Comparison of ENCODE assay signal across 9 cellular contexts in the genomic region with DNA sequence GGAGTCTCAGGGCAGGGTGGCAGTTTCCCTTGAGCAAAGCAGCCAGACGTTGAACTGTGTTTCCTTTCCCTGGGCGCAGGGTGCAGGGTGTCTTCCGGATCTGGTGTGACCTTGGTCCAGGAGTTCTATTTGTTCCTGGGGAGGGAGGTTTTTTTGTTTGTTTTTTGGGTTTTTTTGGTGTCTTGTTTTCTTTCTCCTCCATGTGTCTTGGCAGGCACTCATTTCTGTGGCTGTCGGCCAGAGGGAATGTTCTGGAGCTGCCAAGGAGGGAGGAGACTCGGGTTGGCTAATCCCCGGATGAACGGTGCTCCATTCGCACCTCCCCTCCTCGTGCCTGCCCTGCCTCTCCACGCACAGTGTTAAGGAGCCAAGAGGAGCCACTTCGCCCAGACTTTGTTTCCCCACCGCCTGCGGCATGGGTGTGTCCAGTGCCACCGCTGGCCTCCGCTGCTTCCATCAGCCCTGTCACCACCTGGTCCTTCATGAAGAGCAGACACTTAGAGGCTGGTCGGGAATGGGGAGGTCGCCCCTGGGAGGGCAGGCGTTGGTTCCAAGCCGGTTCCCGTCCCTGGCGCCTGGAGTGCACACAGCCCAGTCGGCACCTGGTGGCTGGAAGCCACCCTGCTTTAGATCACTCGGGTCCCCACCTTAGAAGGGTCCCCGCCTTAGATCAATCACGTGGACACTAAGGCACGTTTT. TPM values are rescaled to one million over a fixed set of nuclear protein-coding genes. Genes with fewer than 3 reads are reported as not detected.
DNase-seq lines count a peak whose midpoint lies in the region; ATAC-seq and TF ChIP-seq lines count a peak whose summit lies in the region.
"Had no signal": no experiment of that assay in that cellular context is flagged by ENCODE, and none has a peak within 500 bp of the region (broad histone marks: within the 10 kb centered on the region; RNA-seq: fewer than 3 reads in every experiment).

No MANE protein-coding gene starts in this region.

- peaks cover 40% of the 10 kb centered on the region for H3K79me1 ChIP-seq in mesenchymal stem cell (replicated peaks; ENCODE audit: low read length, poor library complexity, severe bottlenecking)

- H3K27me3 ChIP-seq in endodermal cell (ENCODE audit: control insufficient read depth, insufficient read depth, low read length, poor library complexity, severe bottlenecking) (no peaks in the 10 kb centered on the region), mesenchymal stem cell (ENCODE audit: control insufficient read depth in 1 of 2, insufficient read depth in 1 of 2, low read length in 2 of 2) (no peaks in the 10 kb centered on the region), tibial artery (no peaks in the 10 kb centered on the region)
- no peaks in the 10 kb centered on the region for H3K27me3 ChIP-seq in CD8-positive, alpha-beta memory T cell (ENCODE audit: insufficient read depth, low read length, poor library complexity, severe bottlenecking)

- H2BK120ac ChIP-seq in mesenchymal stem cell (ENCODE audit: low read depth, low read length): no peak overlapping the region

- H4K91ac ChIP-seq in mesenchymal stem cell (ENCODE audit: low read length): no peak overlapping the region

- 95 to 96% methylated on average over 21 to 26 of the region's 26 CpGs for WGBS in endodermal cell (ENCODE audit: insufficient coverage in 1 of 2, insufficient read length in 1 of 2), 2 experiments
- whole genome bisulfite sequencing in mesenchymal stem cell: 96% methylated on average over 26 of the region's 26 CpGs

- H3K9me3 Mint-ChIP-seq in endodermal cell: no peaks in the 10 kb centered on the region
- H3K9me3 Mint-ChIP-seq in CD8-positive, alpha-beta memory T cell: no peaks in the 10 kb centered on the region

- H3K9me3 ChIP-seq in endodermal cell (ENCODE audit: control insufficient read depth, low read length) (no peaks in the 10 kb centered on the region), mesenchymal stem cell (ENCODE audit: control insufficient read depth, low read length) (no peaks in the 10 kb centered on the region), tibial artery (no peaks in the 10 kb centered on the region)
- H3K9me3 ChIP-seq in CD8-positive, alpha-beta memory T cell (ENCODE audit: low read length): no peaks in the 10 kb centered on the region

- no peaks in the 10 kb centered on the region for H3K27me3 Mint-ChIP-seq in endodermal cell (ENCODE audit: insufficient read depth)
- H3K27me3 Mint-ChIP-seq in CD8-positive, alpha-beta memory T cell: no peaks in the 10 kb centered on the region

- peaks cover 45% of the 10 kb centered on the region for H3K36me3 ChIP-seq in endodermal cell (ENCODE audit: control insufficient read depth, insufficient read depth, low read length)
- peaks cover 22 to 59% of the 10 kb centered on the region in 2 experiments for H3K36me3 ChIP-seq in mesenchymal stem cell (ENCODE audit: control insufficient read depth in 1 of 2, insufficient read depth in 2 of 2, low read depth in 1 of 2, low read length in 2 of 2)
- H3K36me3 ChIP-seq in tibial artery: peaks cover 15 to 37% (median 22%) of the 10 kb centered on the region in 3 donors
- H3K36me3 ChIP-seq in CD8-positive, alpha-beta memory T cell (ENCODE audit: insufficient read depth, low read length): peaks cover 8% of the 10 kb centered on the region

- H4K8ac ChIP-seq in mesenchymal stem cell (ENCODE audit: low read length): no peak overlapping the region

- DNase-seq in NCI-H446 treated with DMSO at 0.1 percent for 48 hours (lab: John Stamatoyannopoulos, UW) (peak; percentile 29), endodermal cell (peak; percentile 38), mesenchymal stem cell (no peak), tibial artery (peak; percentile 89 to 97), AML-193 (lab: John Stamatoyannopoulos, UW) (no peak)
- no peak for DNase-seq in CD8-positive, alpha-beta memory T cell
- DNase-seq: MM.1S had no signal

- peaks cover 36% of the 10 kb centered on the region for H3K36me3 Mint-ChIP-seq in endodermal cell (ENCODE audit: low read depth)
- peaks cover 0 to 44% (median 9%) of the 10 kb centered on the region in 3 donors for H3K36me3 Mint-ChIP-seq in CD8-positive, alpha-beta memory T cell

- H3K4me3 ChIP-seq in endodermal cell (ENCODE audit: low read length) (no peak overlapping the region), mesenchymal stem cell (ENCODE audit: insufficient read depth in 1 of 2, low read depth in 1 of 2, low read length in 2 of 2) (no peak overlapping the region), tibial artery (no peak overlapping the region)
- H3K4me3 ChIP-seq in CD8-positive, alpha-beta memory T cell (ENCODE audit: low read length): no peak overlapping the region

- H3K4me1 ChIP-seq in endodermal cell (ENCODE audit: control insufficient read depth, insufficient read depth, low read length): no peaks in the 10 kb centered on the region
- H3K4me1 ChIP-seq in mesenchymal stem cell (ENCODE audit: control insufficient read depth, insufficient read depth, low read depth, low read length): peaks cover 38% of the 10 kb centered on the region
- H3K4me1 ChIP-seq in tibial artery: peaks cover 25 to 100% (median 92%) of the 10 kb centered on the region in 4 donors
- peaks cover 24% of the 10 kb centered on the region for H3K4me1 ChIP-seq in CD8-positive, alpha-beta memory T cell (ENCODE audit: insufficient read depth, low read length)

- H3K9ac ChIP-seq in endodermal cell (ENCODE audit: extremely low read depth, low read length, poor library complexity, severe bottlenecking) (no peak overlapping the region), mesenchymal stem cell (ENCODE audit: low read length) (peak overlapping the region; percentile 84)

- H3K23ac ChIP-seq in mesenchymal stem cell (ENCODE audit: low read length in 2 of 2): no peak overlapping the region

- intact Hi-C loops in tibial artery (cut with DNase I; ENCODE audit: low total_unique reads): no loop called here

- POLR2A ChIA-PET in CD8-positive, alpha-beta memory T cell (lab: Charles Lee): interaction anchor here (0.6 kb wide), 1 partner anchor 80 kb away, joined by 4 read pairs; no protein-coding TSS in a partner anchor

- no peak overlapping the region for H3K14ac ChIP-seq in mesenchymal stem cell (ENCODE audit: low read length in 2 of 2)

- H3K4ac ChIP-seq in mesenchymal stem cell (ENCODE audit: low read depth in 1 of 2, low read length in 2 of 2): no peak overlapping the region

- peaks cover 20% of the 10 kb centered on the region for H3K4me1 Mint-ChIP-seq in endodermal cell
- H3K4me1 Mint-ChIP-seq in CD8-positive, alpha-beta memory T cell: peaks cover 11 to 29% (median 18%) of the 10 kb centered on the region in 3 donors

- no peak overlapping the region for H3K4me3 Mint-ChIP-seq in endodermal cell
- no peak overlapping the region for H3K4me3 Mint-ChIP-seq in CD8-positive, alpha-beta memory T cell

- no peak overlapping the region for H3K18ac ChIP-seq in mesenchymal stem cell (ENCODE audit: low read depth in 1 of 2, low read length in 2 of 2)

- H3K27ac Mint-ChIP-seq in endodermal cell: no peak overlapping the region
- peak overlapping the region in 2 of 8 donors; percentile 11 to 77 for H3K27ac Mint-ChIP-seq in CD8-positive, alpha-beta memory T cell

- ATAC-seq in HG02852 (IDR thresholded peaks at IDR 0.05; ENCODE audit: unreplicated experiment): no peak
- ATAC-seq: activated CD4-positive, CD25-positive, alpha-beta regulatory T cell treated with anti-CD3 and anti-CD28 coated beads, Interleukin-2, amount 50 U/mL, for 24 hours had no signal

- CTCF ChIA-PET in CD8-positive, alpha-beta memory T cell (lab: Charles Lee): interaction anchor here (1.5 kb wide), 1 partner anchor 11 kb away, joined by 3 read pairs; no protein-coding TSS in a partner anchor

- no peak overlapping the region for H3K4me2 ChIP-seq in mesenchymal stem cell (ENCODE audit: low read length, poor library complexity, severe bottlenecking)

- TF ChIP-seq CTCF in endodermal cell (conservative IDR thresholded peaks at IDR 0.05) (no peak), tibial artery (IDR thresholded peaks at IDR 0.05) (no peak)

- H2BK12ac ChIP-seq in mesenchymal stem cell (ENCODE audit: low read length in 2 of 2): no peak overlapping the region

- no peak overlapping the region for H2BK5ac ChIP-seq in mesenchymal stem cell (ENCODE audit: low read depth, low read length, poor library complexity, severe bottlenecking)

- no peak overlapping the region for H3K27ac ChIP-seq in endodermal cell (ENCODE audit: low read depth, low read length)
- no peak overlapping the region for H3K27ac ChIP-seq in mesenchymal stem cell (ENCODE audit: low read length, poor library complexity, severe bottlenecking)
- H3K27ac ChIP-seq in tibial artery: peak overlapping the region; percentile 95 to 98
- H3K27ac ChIP-seq in CD8-positive, alpha-beta memory T cell (ENCODE audit: low read depth, low read length): no peak overlapping the region

- no peak overlapping the region for H2BK15ac ChIP-seq in mesenchymal stem cell (ENCODE audit: low read depth, poor library complexity, severe bottlenecking)

- no peak overlapping the region for H2AFZ ChIP-seq in mesenchymal stem cell (ENCODE audit: low read depth, low read length)

- no peak overlapping the region for H2AK5ac ChIP-seq in mesenchymal stem cell (ENCODE audit: low read length, severe bottlenecking)

RNA-seq across cellular contexts. Expression of gene PHYHD1, which starts 3.5 kb away (rescaled TPM):
- total RNA-seq in endodermal cell: 10 to 100 TPM; 15.2 to 18.0 TPM
- polyA plus RNA-seq in endodermal cell (2013, experiment 1 of 2): 6.4 TPM
- polyA plus RNA-seq in endodermal cell (2013, experiment 2 of 2): 4.7 TPM
- 24.3 TPM for polyA plus RNA-seq in mesenchymal stem cell (2013, experiment 1 of 2)
- 25.0 TPM for polyA plus RNA-seq in mesenchymal stem cell (2013, experiment 2 of 2)
- total RNA-seq in CD8-positive, alpha-beta memory T cell: under 1 TPM in 1 of 2 experiments, not detected in 1; 0.20 TPM
- 0.64 TPM for polyA plus RNA-seq in CD8-positive, alpha-beta memory T cell

RNA-seq across cellular contexts. Expression of gene DOLK, which starts 30.1 kb away (rescaled TPM):
- total RNA-seq in endodermal cell: 10 to 100 TPM; 18.0 to 19.8 TPM
- polyA plus RNA-seq in endodermal cell (2013, experiment 1 of 2): 14.3 TPM
- polyA plus RNA-seq in endodermal cell (2013, experiment 2 of 2): 13.4 TPM
- polyA plus RNA-seq in mesenchymal stem cell (2013, experiment 1 of 2): 31.1 TPM
- 31.0 TPM for polyA plus RNA-seq in mesenchymal stem cell (2013, experiment 2 of 2)
- 10 to 100 TPM; 15.3 to 17.1 TPM for total RNA-seq in CD8-positive, alpha-beta memory T cell
- polyA plus RNA-seq in CD8-positive, alpha-beta memory T cell: 6.8 TPM

RNA-seq across cellular contexts. Expression of gene NUP188, which starts 30.2 kb away (rescaled TPM):
- 10 to 100 TPM; 89.8 to 94.8 TPM for total RNA-seq in endodermal cell
- 59.2 TPM for polyA plus RNA-seq in endodermal cell (2013, experiment 1 of 2)
- polyA plus RNA-seq in endodermal cell (2013, experiment 2 of 2): 49.7 TPM
- polyA plus RNA-seq in mesenchymal stem cell (2013, experiment 1 of 2): 14.9 TPM
- polyA plus RNA-seq in mesenchymal stem cell (2013, experiment 2 of 2): 14.6 TPM
- total RNA-seq in CD8-positive, alpha-beta memory T cell: 100 to 1,000 TPM; 144 to 150 TPM
- 41.3 TPM for polyA plus RNA-seq in CD8-positive, alpha-beta memory T cell

RNA-seq across cellular contexts. Expression of gene LRRC8A, which starts 35.4 kb away (rescaled TPM):
- total RNA-seq in endodermal cell: 10 to 100 TPM; 54.6 to 58.7 TPM
- 32.7 TPM for polyA plus RNA-seq in endodermal cell (2013, experiment 1 of 2)
- 34.9 TPM for polyA plus RNA-seq in endodermal cell (2013, experiment 2 of 2)
- polyA plus RNA-seq in mesenchymal stem cell (2013, experiment 1 of 2): 45.4 TPM
- polyA plus RNA-seq in mesenchymal stem cell (2013, experiment 2 of 2): 46.0 TPM
- total RNA-seq in CD8-positive, alpha-beta memory T cell: 10 to 100 TPM; 27.3 to 27.6 TPM
- polyA plus RNA-seq in CD8-positive, alpha-beta memory T cell: 42.7 TPM

RNA-seq across cellular contexts. Expression of gene KYAT1, which starts 35.5 kb away (rescaled TPM):
- total RNA-seq in endodermal cell: 10 to 100 TPM; 13.6 to 25.3 TPM
- 18.8 TPM for polyA plus RNA-seq in endodermal cell (2013, experiment 1 of 2)
- 16.8 TPM for polyA plus RNA-seq in endodermal cell (2013, experiment 2 of 2)
- polyA plus RNA-seq in mesenchymal stem cell (2013, experiment 1 of 2): 5.2 TPM
- polyA plus RNA-seq in mesenchymal stem cell (2013, experiment 2 of 2): 5.6 TPM
- total RNA-seq in CD8-positive, alpha-beta memory T cell: 10 to 100 TPM in 1 of 2 experiments, 1 to 10 TPM in 1; 8.9 to 10.4 TPM
- 8.8 TPM for polyA plus RNA-seq in CD8-positive, alpha-beta memory T cell

Comparison
In these comparisons a context has a peak if more than half of its experiments do, and no peak if none do; other contexts are left out.
1. DNase-seq: peak in NCI-H446 treated with DMSO at 0.1 percent for 48 hours (single experiment), endodermal cell (single experiment) and tibial artery (2 of 2); none in mesenchymal stem cell (single experiment), AML-193 (0 of 2) and CD8-positive, alpha-beta memory T cell (0 of 5).
2. H3K27ac ChIP-seq: peak in tibial artery (2 of 2); none in endodermal cell (single experiment), mesenchymal stem cell (single experiment) and CD8-positive, alpha-beta memory T cell (single experiment).
3. RNA of gene PHYHD1, which starts 3.5 kb away (total RNA-seq): 15.2 to 18.0 TPM in endodermal cell; 0.20 TPM in CD8-positive, alpha-beta memory T cell; every median in the first group is over 10 times any median in the second.